ENCODE assay signal across 1 cellular context in the genomic region with DNA sequence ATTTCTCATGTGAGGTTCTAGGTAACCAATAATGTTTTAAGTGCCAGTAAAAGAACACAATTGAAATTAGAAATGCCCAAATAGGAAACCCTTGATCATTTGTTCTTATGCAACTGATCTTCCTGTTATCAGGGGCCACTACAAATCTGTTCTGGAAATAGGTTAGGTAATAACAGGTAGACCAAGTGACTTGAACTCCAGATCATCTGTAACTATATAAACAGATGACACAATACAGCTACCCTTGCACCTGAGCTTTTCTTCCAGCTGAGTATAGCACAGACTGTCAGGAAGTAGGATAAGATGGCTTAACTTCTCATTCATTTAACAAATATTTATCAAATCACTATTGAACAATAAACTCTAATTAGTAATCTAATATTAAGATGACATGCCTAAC.
TF ChIP-seq lines count a peak whose summit lies in the region.

No MANE protein-coding gene starts in this region.

TF ChIP-seq in HepG2, 621 proteins besides CTCF, POLR2A, EP300 and RAD21 (continued from another document):
- TF ChIP-seq, protein P1, sequence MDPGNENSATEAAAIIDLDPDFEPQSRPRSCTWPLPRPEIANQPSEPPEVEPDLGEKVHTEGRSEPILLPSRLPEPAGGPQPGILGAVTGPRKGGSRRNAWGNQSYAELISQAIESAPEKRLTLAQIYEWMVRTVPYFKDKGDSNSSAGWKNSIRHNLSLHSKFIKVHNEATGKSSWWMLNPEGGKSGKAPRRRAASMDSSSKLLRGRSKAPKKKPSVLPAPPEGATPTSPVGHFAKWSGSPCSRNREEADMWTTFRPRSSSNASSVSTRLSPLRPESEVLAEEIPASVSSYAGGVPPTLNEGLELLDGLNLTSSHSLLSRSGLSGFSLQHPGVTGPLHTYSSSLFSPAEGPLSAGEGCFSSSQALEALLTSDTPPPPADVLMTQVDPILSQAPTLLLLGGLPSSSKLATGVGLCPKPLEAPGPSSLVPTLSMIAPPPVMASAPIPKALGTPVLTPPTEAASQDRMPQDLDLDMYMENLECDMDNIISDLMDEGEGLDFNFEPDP (CRISPR knock-in tag; conservative IDR thresholded peaks at IDR 0.05): no peak
- peak; percentile 21 for TF ChIP-seq SKI (IDR thresholded peaks at IDR 0.05; ENCODE audit: partially characterized antibody)
- TF ChIP-seq, protein P2, sequence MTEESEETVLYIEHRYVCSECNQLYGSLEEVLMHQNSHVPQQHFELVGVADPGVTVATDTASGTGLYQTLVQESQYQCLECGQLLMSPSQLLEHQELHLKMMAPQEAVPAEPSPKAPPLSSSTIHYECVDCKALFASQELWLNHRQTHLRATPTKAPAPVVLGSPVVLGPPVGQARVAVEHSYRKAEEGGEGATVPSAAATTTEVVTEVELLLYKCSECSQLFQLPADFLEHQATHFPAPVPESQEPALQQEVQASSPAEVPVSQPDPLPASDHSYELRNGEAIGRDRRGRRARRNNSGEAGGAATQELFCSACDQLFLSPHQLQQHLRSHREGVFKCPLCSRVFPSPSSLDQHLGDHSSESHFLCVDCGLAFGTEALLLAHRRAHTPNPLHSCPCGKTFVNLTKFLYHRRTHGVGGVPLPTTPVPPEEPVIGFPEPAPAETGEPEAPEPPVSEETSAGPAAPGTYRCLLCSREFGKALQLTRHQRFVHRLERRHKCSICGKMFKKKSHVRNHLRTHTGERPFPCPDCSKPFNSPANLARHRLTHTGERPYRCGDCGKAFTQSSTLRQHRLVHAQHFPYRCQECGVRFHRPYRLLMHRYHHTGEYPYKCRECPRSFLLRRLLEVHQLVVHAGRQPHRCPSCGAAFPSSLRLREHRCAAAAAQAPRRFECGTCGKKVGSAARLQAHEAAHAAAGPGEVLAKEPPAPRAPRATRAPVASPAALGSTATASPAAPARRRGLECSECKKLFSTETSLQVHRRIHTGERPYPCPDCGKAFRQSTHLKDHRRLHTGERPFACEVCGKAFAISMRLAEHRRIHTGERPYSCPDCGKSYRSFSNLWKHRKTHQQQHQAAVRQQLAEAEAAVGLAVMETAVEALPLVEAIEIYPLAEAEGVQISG (CRISPR knock-in tag; IDR thresholded peaks at IDR 0.05): no peak
- no peak for TF ChIP-seq GFI1 (CRISPR knock-in tag; IDR thresholded peaks at IDR 0.05; ENCODE audit: borderline replicate concordance)
- TF ChIP-seq, protein P3, sequence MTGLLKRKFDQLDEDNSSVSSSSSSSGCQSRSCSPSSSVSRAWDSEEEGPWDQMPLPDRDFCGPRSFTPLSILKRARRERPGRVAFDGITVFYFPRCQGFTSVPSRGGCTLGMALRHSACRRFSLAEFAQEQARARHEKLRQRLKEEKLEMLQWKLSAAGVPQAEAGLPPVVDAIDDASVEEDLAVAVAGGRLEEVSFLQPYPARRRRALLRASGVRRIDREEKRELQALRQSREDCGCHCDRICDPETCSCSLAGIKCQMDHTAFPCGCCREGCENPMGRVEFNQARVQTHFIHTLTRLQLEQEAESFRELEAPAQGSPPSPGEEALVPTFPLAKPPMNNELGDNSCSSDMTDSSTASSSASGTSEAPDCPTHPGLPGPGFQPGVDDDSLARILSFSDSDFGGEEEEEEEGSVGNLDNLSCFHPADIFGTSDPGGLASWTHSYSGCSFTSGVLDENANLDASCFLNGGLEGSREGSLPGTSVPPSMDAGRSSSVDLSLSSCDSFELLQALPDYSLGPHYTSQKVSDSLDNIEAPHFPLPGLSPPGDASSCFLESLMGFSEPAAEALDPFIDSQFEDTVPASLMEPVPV (CRISPR knock-in tag; IDR thresholded peaks at IDR 0.05): peak; percentile 55; the same call in 1 of the 2 replicates
- TF ChIP-seq PCBP2 (optimal IDR thresholded peaks at IDR 0.05; ENCODE audit: low read depth, low read length, poor library complexity, severe bottlenecking): no peak
- TF ChIP-seq EHMT2 (IDR thresholded peaks at IDR 0.05; ENCODE audit: borderline replicate concordance, low read depth, low read length): no peak
- peak; percentile 78 for TF ChIP-seq SAP130 (CRISPR knock-in tag; IDR thresholded peaks at IDR 0.05; ENCODE audit: low read depth)
- TF ChIP-seq POGZ (CRISPR knock-in tag; IDR thresholded peaks at IDR 0.05): peak; percentile 57; the same call in 1 of the 2 replicates
- TF ChIP-seq, protein P4, sequence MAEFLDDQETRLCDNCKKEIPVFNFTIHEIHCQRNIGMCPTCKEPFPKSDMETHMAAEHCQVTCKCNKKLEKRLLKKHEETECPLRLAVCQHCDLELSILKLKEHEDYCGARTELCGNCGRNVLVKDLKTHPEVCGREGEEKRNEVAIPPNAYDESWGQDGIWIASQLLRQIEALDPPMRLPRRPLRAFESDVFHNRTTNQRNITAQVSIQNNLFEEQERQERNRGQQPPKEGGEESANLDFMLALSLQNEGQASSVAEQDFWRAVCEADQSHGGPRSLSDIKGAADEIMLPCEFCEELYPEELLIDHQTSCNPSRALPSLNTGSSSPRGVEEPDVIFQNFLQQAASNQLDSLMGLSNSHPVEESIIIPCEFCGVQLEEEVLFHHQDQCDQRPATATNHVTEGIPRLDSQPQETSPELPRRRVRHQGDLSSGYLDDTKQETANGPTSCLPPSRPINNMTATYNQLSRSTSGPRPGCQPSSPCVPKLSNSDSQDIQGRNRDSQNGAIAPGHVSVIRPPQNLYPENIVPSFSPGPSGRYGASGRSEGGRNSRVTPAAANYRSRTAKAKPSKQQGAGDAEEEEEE (CRISPR knock-in tag; IDR thresholded peaks at IDR 0.05; ENCODE audit: borderline replicate concordance): no peak
- peak; percentile 58; the same call in 1 of the 2 replicates for TF ChIP-seq TARDBP (CRISPR knock-in tag; IDR thresholded peaks at IDR 0.05)
- no peak for TF ChIP-seq ZSCAN25 (CRISPR knock-in tag; IDR thresholded peaks at IDR 0.05)
- no peak for TF ChIP-seq SOX13 (IDR thresholded peaks at IDR 0.05)
- TF ChIP-seq SOX13 (CRISPR knock-in tag; conservative IDR thresholded peaks at IDR 0.05 in 1 of 2, IDR thresholded peaks at IDR 0.05 in 1 of 2): peak in 1 of 2 experiments; percentile 25; a peak in 1 of 4 replicates
- no peak for TF ChIP-seq ZNF547 (CRISPR knock-in tag; IDR thresholded peaks at IDR 0.05)
- TF ChIP-seq RCOR2 (CRISPR knock-in tag; IDR thresholded peaks at IDR 0.05): 0 out of 2 replicates have a peak, but pooled peaks have one; percentile 23
- no peak for TF ChIP-seq CBX5 (CRISPR knock-in tag; IDR thresholded peaks at IDR 0.05; ENCODE audit: borderline replicate concordance)
- TF ChIP-seq CEBPG (CRISPR knock-in tag; IDR thresholded peaks at IDR 0.05): peak; percentile 79
- peak; percentile 53; the same call in 1 of the 2 replicates for TF ChIP-seq HNF4A (CRISPR knock-in tag; IDR thresholded peaks at IDR 0.05)
- peak; percentile 63 for TF ChIP-seq FOXA3 (CRISPR knock-in tag; IDR thresholded peaks at IDR 0.05)
